ENCODE assay signal across 8 cellular contexts in genomic region chr1:12454406-12455391, GRCh38.
DNase-seq lines count a peak whose midpoint lies in the region; ATAC-seq and TF ChIP-seq lines count a peak whose summit lies in the region.

No MANE protein-coding gene starts in this region.

- H3K4me3 ChIP-seq in fibroblast of villous mesenchyme (ENCODE audit: low read depth, low read length) (no peak overlapping the region), retinal pigment epithelial cell (ENCODE audit: low read length) (no peak overlapping the region)

- TF ChIP-seq CTCF in fibroblast of villous mesenchyme (IDR thresholded peaks at IDR 0.05; ENCODE audit: insufficient read depth, low read depth, low read length) (no peak), retinal pigment epithelial cell (conservative IDR thresholded peaks at IDR 0.05; ENCODE audit: low read depth, low read length) (peak; percentile 38)

- ATAC-seq in HG03432 (IDR thresholded peaks at IDR 0.05; ENCODE audit: unreplicated experiment) (no peak), HG03097 (IDR thresholded peaks at IDR 0.05; ENCODE audit: low FRiP score, unreplicated experiment) (no peak), GM21825 (IDR thresholded peaks at IDR 0.05; ENCODE audit: unreplicated experiment) (no peak)

- DNase-seq in EH (ENCODE audit: low read depth) (peak; percentile 82), OCI-M1 (lab: John Stamatoyannopoulos, UW) (peak; percentile 70), fibroblast of villous mesenchyme (ENCODE audit: low read depth) (peak; percentile 80), retinal pigment epithelial cell (ENCODE audit: low read depth) (peak; percentile 93), NCI-H774 (lab: John Stamatoyannopoulos, UW) (no peak)
